Comparison of ENCODE assay signal across 1 cellular context in the genomic region with DNA sequence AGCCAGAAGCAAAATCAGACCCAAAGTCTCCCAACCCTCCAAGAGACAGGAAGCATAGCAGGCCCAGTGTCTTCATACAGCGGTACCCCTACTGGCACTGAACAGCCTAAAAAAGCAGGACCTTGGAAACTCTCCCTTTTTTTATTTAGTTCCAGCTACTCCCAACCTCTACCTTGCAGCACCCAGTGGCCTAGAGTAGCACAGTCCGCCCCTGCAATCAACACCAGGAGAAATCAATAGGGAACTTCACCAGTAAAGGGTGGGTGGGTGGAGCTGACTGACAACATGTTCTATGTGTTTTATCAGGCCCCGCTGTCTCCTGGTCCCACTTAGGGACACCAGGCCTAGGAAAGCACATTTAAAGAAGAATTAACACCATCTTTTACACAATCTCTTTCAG.
TF ChIP-seq lines count a peak whose summit lies in the region.

No MANE protein-coding gene starts in this region.

TF ChIP-seq in GM23338, 12 proteins besides CTCF, POLR2A, EP300 and RAD21:
- TF ChIP-seq, protein P1, sequence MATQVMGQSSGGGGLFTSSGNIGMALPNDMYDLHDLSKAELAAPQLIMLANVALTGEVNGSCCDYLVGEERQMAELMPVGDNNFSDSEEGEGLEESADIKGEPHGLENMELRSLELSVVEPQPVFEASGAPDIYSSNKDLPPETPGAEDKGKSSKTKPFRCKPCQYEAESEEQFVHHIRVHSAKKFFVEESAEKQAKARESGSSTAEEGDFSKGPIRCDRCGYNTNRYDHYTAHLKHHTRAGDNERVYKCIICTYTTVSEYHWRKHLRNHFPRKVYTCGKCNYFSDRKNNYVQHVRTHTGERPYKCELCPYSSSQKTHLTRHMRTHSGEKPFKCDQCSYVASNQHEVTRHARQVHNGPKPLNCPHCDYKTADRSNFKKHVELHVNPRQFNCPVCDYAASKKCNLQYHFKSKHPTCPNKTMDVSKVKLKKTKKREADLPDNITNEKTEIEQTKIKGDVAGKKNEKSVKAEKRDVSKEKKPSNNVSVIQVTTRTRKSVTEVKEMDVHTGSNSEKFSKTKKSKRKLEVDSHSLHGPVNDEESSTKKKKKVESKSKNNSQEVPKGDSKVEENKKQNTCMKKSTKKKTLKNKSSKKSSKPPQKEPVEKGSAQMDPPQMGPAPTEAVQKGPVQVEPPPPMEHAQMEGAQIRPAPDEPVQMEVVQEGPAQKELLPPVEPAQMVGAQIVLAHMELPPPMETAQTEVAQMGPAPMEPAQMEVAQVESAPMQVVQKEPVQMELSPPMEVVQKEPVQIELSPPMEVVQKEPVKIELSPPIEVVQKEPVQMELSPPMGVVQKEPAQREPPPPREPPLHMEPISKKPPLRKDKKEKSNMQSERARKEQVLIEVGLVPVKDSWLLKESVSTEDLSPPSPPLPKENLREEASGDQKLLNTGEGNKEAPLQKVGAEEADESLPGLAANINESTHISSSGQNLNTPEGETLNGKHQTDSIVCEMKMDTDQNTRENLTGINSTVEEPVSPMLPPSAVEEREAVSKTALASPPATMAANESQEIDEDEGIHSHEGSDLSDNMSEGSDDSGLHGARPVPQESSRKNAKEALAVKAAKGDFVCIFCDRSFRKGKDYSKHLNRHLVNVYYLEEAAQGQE (IDR thresholded peaks at IDR 0.05; ENCODE audit: unreplicated experiment), result no peak
- TF ChIP-seq STAT1 (IDR thresholded peaks at IDR 0.05; ENCODE audit: unreplicated experiment) (no peak), JUNB (IDR thresholded peaks at IDR 0.05; ENCODE audit: unreplicated experiment) (no peak), NANOG (IDR thresholded peaks at IDR 0.05; ENCODE audit: borderline replicate concordance) (no peak), POLR2AphosphoS5 (IDR thresholded peaks at IDR 0.05; ENCODE audit: low read depth) (no peak), ZNF462 (CRISPR knock-in tag; IDR thresholded peaks at IDR 0.05) (no peak), ZNF331 (CRISPR knock-in tag; IDR thresholded peaks at IDR 0.05; ENCODE audit: low read depth) (no peak), EZH2phosphoT487 (IDR thresholded peaks at IDR 0.05; ENCODE audit: unreplicated experiment) (no peak), EZH2 (IDR thresholded peaks at IDR 0.05; ENCODE audit: low read depth, unreplicated experiment) (no peak), CREB1 (CRISPR knock-in tag; IDR thresholded peaks at IDR 0.05; ENCODE audit: low read depth) (no peak), ETS1 (IDR thresholded peaks at IDR 0.05) (no peak), ZNF114 (CRISPR knock-in tag; IDR thresholded peaks at IDR 0.05) (no peak)
